ENCODE assay signal across 8 cellular contexts in genomic region chr6:28865551-28866341, GRCh38. TPM values are rescaled to one million over a fixed set of nuclear protein-coding genes. Genes with fewer than 3 reads are reported as not detected.
DNase-seq lines count a peak whose midpoint lies in the region; ATAC-seq and TF ChIP-seq lines count a peak whose summit lies in the region.
"Not testable (repeated sequence)": the region's sequence is repeated elsewhere in the genome, so short reads cannot be mapped to it uniquely, and the experiment has no call there.

No MANE protein-coding gene starts in this region.

- TF ChIP-seq CTCF in body of pancreas (IDR thresholded peaks at IDR 0.05); parathyroid adenoma (IDR thresholded peaks at IDR 0.05); suprapubic skin (IDR thresholded peaks at IDR 0.05): not testable (repeated sequence)

- not testable (repeated sequence) for TF ChIP-seq POLR2A in body of pancreas (IDR thresholded peaks at IDR 0.05); suprapubic skin (IDR thresholded peaks at IDR 0.05)

- not testable (repeated sequence) for H3K36me3 Mint-ChIP-seq in IgD-negative memory B cell

- intact Hi-C loops in body of pancreas (cut with DNase I), result not testable (repeated sequence)

- peak overlapping the region in 1 of 2 donors; percentile 50 for H3K4me3 ChIP-seq in body of pancreas
- peak overlapping the region; percentile 73 for H3K4me3 ChIP-seq in parathyroid adenoma (ENCODE audit: low read depth, low read length)
- H3K4me3 ChIP-seq in suprapubic skin, result peak overlapping the region; percentile 57

- H3K4me1 Mint-ChIP-seq in IgD-negative memory B cell, result peaks cover 11 to 24% (median 16%) of the 10 kb centered on the region in 3 donors

- TF ChIP-seq EP300 in suprapubic skin (IDR thresholded peaks at IDR 0.05), result not testable (repeated sequence)

- 57 to 67% methylated on average over 23 of the region's 23 CpGs for WGBS in body of pancreas, 2 donors
- WGBS in suprapubic skin, result 68% methylated on average over 23 of the region's 23 CpGs

- H3K79me2 ChIP-seq in parathyroid adenoma, result not testable (repeated sequence)

- not testable (repeated sequence) for ATAC-seq in body of pancreas

- not testable (repeated sequence) for H3K27me3 ChIP-seq in body of pancreas; parathyroid adenoma (ENCODE audit: control insufficient read depth, insufficient read depth, low read length); suprapubic skin

- peaks cover 14% of the 10 kb centered on the region for H3K27me3 Mint-ChIP-seq in IgD-negative memory B cell

- peak overlapping the region; percentile 99 for H2AFZ ChIP-seq in parathyroid adenoma

- H3K36me3 ChIP-seq in body of pancreas (replicated peaks in 1 of 2; ENCODE audit: insufficient read depth in 1 of 2, low read depth in 2 of 2); parathyroid adenoma (ENCODE audit: control insufficient read depth, insufficient read depth, low read length); suprapubic skin: not testable (repeated sequence)

- H3K9ac ChIP-seq in parathyroid adenoma, result not testable (repeated sequence)

- DNase-seq in DMS53 (lab: John Stamatoyannopoulos, UW) (peak; percentile 83), NOMO-1 treated with DMSO at 0.1 percent for 48 hours (lab: John Stamatoyannopoulos, UW; ENCODE audit: unreplicated experiment) (peak; percentile 45), body of pancreas (peak in 2 of 4 donors; percentile 31 to 38), iPS DF 19.7 (ENCODE audit: low read depth, low spot score) (peak; percentile 84)
- peak; percentile 17 to 47 for DNase-seq in activated CD4-positive, alpha-beta T cell treated with anti-CD3 and anti-CD28 coated beads for 24 hours (ENCODE audit: low read depth in 2 of 2)
- DNase-seq in suprapubic skin (ENCODE audit: low spot score in 2 of 2), result not testable (repeated sequence)

- peak overlapping the region; percentile 78 to 96 (median 87) for H3K27ac Mint-ChIP-seq in IgD-negative memory B cell

- H3K9me3 Mint-ChIP-seq in IgD-negative memory B cell, result peaks cover 2 to 17% (median 16%) of the 10 kb centered on the region in 3 donors

- peak overlapping the region; percentile 88 to 96 (median 91) for H3K4me3 Mint-ChIP-seq in IgD-negative memory B cell

- H3K4me2 ChIP-seq in parathyroid adenoma (ENCODE audit: low read length), result peak overlapping the region; percentile 83

- H3K9me3 ChIP-seq in body of pancreas; parathyroid adenoma (ENCODE audit: control insufficient read depth, low read length); suprapubic skin: not testable (repeated sequence)

- peaks cover 14% of the 10 kb centered on the region for H3K4me1 ChIP-seq in body of pancreas
- H3K4me1 ChIP-seq in parathyroid adenoma, result not testable (repeated sequence)
- H3K4me1 ChIP-seq in suprapubic skin, result peaks cover 18% of the 10 kb centered on the region

- H3K27ac ChIP-seq in body of pancreas (peak overlapping the region in 3 of 4 donors; percentile 78 to 89 (median 79)), parathyroid adenoma (peak overlapping the region; percentile 97), suprapubic skin (peak overlapping the region; percentile 84)

RNA-seq across cellular contexts. Expression of gene TRIM27, which starts 58.0 kb away (rescaled TPM):
- 60.1 TPM for polyA plus RNA-seq in IgD-negative memory B cell
- total RNA-seq in body of pancreas (10 to 100 TPM; 56.3 to 69.2 TPM), suprapubic skin (10 to 100 TPM; 30.0 to 48.0 (median 40.2) TPM)
